24 cellular contexts compared by ENCODE assay signal in the genomic region with DNA sequence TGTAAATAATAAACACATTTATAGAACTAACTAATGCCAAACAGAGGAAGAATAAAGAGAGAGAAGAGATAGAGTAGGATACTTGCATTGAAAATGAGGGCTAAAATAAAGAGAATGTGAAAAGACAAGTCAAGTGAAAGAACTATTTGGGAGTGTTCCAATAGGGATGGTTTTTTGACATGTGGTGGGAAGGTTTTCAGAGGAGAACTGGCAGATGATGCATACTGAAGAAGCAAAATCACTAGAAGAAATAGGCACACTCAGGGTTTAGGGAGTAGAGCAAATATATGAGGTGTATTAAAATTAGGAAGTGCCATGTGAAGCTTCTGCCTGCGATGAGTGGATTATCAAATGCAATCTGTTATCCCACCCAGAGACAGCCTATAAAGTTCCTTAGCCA.
"Had no signal": no experiment of that assay in that cellular context is flagged by ENCODE, and none has a peak within 500 bp of the region (broad histone marks: within the 10 kb centered on the region; RNA-seq: fewer than 3 reads in every experiment).

No MANE protein-coding gene starts in this region.

- H3K9me3 ChIP-seq: colonic mucosa, gastrocnemius medialis, heart right ventricle, left lung, lower lobe of right lung, mucosa of descending colon had no signal

- ATAC-seq: effector memory CD8-positive, alpha-beta T cell; esophagus mucosa; gastrocnemius medialis; heart right ventricle; left cardiac atrium; left lung; left ventricle myocardium superior; lower lobe of right lung; mucosa of descending colon had no signal

- DNase-seq: colonic mucosa; cortex of kidney; effector CD8-positive, alpha-beta T cell; effector memory CD8-positive, alpha-beta T cell; endodermal cell; erythroblast; esophagus squamous epithelium; foreskin fibroblast; foreskin melanocyte; gastrocnemius medialis; glutamatergic neuron; heart right ventricle; hippocampal formation; left cardiac atrium; left lung; left ventricle myocardium superior; lower lobe of right lung; mesenchymal stem cell; mucosa of descending colon; naive B cell had no signal

- H3K27ac ChIP-seq: colonic mucosa, epithelial cell of prostate, esophagus squamous epithelium, gastrocnemius medialis, heart right ventricle, left lung, lower lobe of right lung had no signal

- H3K27me3 ChIP-seq: colonic mucosa, esophagus squamous epithelium, gastrocnemius medialis, heart right ventricle, left lung had no signal

- H3K4me1 Mint-ChIP-seq: endodermal cell, mesothelial cell of epicardium, naive B cell had no signal

- H3K27me3 Mint-ChIP-seq: dendritic cell treated with granulocyte-macrophage colony-stimulating factor and Interleukin-4, amounts not matched to agents 40 ng/mL and 50 ng/mL, for 4 days; effector memory CD8-positive, alpha-beta T cell; naive B cell had no signal

- H3K36me3 ChIP-seq: colonic mucosa, esophagus squamous epithelium, gastrocnemius medialis, heart right ventricle, left lung, lower lobe of right lung had no signal

- H3K27ac Mint-ChIP-seq: dendritic cell treated with granulocyte-macrophage colony-stimulating factor and Interleukin-4, amounts not matched to agents 40 ng/mL and 50 ng/mL, for 4 days; effector memory CD8-positive, alpha-beta T cell; endodermal cell; mesothelial cell of epicardium; naive B cell had no signal

- H3K4me3 Mint-ChIP-seq: dendritic cell treated with granulocyte-macrophage colony-stimulating factor and Interleukin-4, amounts not matched to agents 40 ng/mL and 50 ng/mL, for 4 days; effector memory CD8-positive, alpha-beta T cell; endodermal cell; mesothelial cell of epicardium; naive B cell had no signal

- H3K4me3 ChIP-seq: colonic mucosa, esophagus squamous epithelium, gastrocnemius medialis, heart right ventricle, left lung, lower lobe of right lung, mucosa of descending colon had no signal

- H3K9me3 Mint-ChIP-seq: dendritic cell treated with granulocyte-macrophage colony-stimulating factor and Interleukin-4, amounts not matched to agents 40 ng/mL and 50 ng/mL, for 4 days; endodermal cell; mesothelial cell of epicardium had no signal

- H3K4me1 ChIP-seq: colonic mucosa, esophagus squamous epithelium, gastrocnemius medialis, heart right ventricle, left lung, lower lobe of right lung had no signal
